Comparison of ENCODE assay signal across 13 cellular contexts in the genomic region with DNA sequence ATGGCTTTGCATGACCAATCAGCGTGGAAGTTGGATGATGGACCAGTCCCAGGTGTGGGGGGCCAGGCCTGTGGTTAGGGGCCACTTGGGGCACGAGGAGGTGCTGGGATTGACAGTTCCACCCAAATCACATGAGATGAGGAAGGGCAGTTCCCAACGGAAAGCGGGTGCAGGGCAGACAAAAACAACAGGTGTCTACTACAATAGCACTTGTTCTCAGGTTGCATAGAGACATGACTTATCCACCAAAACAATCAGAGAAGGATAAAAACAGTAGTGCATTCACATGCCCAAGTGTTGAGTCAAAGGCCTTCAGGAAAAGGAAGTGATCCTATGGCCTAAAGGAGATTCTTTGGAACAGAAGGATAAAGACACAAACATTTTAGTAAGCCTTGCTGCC. TPM values are rescaled to one million over a fixed set of nuclear protein-coding genes. Genes with fewer than 3 reads are reported as not detected.
DNase-seq lines count a peak whose midpoint lies in the region; ATAC-seq and TF ChIP-seq lines count a peak whose summit lies in the region.
"Had no signal": no experiment of that assay in that cellular context is flagged by ENCODE, and none has a peak within 500 bp of the region (broad histone marks: within the 10 kb centered on the region; RNA-seq: fewer than 3 reads in every experiment).

No MANE protein-coding gene starts in this region.

- no peak overlapping the region for H3K4me2 ChIP-seq in GM23338

- peak overlapping the region; percentile 32; the same call in 1 of the 2 replicates for H2AFZ ChIP-seq in GM23338

- ATAC-seq in GM23338 (no peak), Right ventricle myocardium inferior (no peak)
- ATAC-seq in CD4-positive, alpha-beta T cell (ENCODE audit: poor library complexity), result no peak

- no peaks in the 10 kb centered on the region for H4K20me1 ChIP-seq in GM23338 (replicated peaks; ENCODE audit: insufficient read depth)

- no peak for DNase-seq in GM23338 (ENCODE audit: low spot score)
- DNase-seq in NCI-H226, result peak; percentile 90
- peak; percentile 99 for DNase-seq in dermis blood vessel endothelial cell
- DNase-seq in activated CD4-positive, alpha-beta T cell treated with anti-CD3 and anti-CD28 coated beads for 4 hours, result no peak
- DNase-seq in CD4-positive, alpha-beta T cell, result no peak
- DNase-seq in cerebellar cortex (ENCODE audit: low spot score), result no peak
- no peak for DNase-seq in Right ventricle myocardium inferior (ENCODE audit: missing footprints)
- DNase-seq: heart right ventricle, NCI-H345, T-helper 2 cell had no signal

- CTCF ChIA-PET in CD4-positive, alpha-beta T cell (lab: Charles Lee), result no interaction called here

- H3K27me3 ChIP-seq in GM23338 (ENCODE audit: insufficient read depth), result no peaks in the 10 kb centered on the region
- no peaks in the 10 kb centered on the region for H3K27me3 ChIP-seq in CD4-positive, alpha-beta T cell (ENCODE audit: control insufficient read depth, insufficient read depth, low read length)
- H3K27me3 ChIP-seq: heart right ventricle had no signal

- H3K79me2 ChIP-seq in GM23338 (replicated peaks; ENCODE audit: insufficient read depth), result no peaks in the 10 kb centered on the region

- H3K36me3 ChIP-seq in GM23338 (ENCODE audit: insufficient read depth), result no peaks in the 10 kb centered on the region
- H3K36me3 ChIP-seq: HAP-1, heart right ventricle had no signal

- H3K27me3 Mint-ChIP-seq in GM23338 (ENCODE audit: insufficient read depth, low read depth, poor library complexity), result peaks cover 6% of the 10 kb centered on the region
- H3K27me3 Mint-ChIP-seq in nephron (ENCODE audit: low read depth), result no peaks in the 10 kb centered on the region
- H3K27me3 Mint-ChIP-seq in CD4-positive, alpha-beta T cell, result no peaks in the 10 kb centered on the region
- H3K27me3 Mint-ChIP-seq: stimulated activated naive CD8-positive, alpha-beta T cell treated with anti-CD3 and anti-CD28 coated beads, Interleukin-15, Interleukin-2, amounts not matched to agents 100 ng/mL and 50 ng/mL, for 24 hours had no signal

- H3K4me3 ChIP-seq in GM23338, result no peak overlapping the region
- H3K4me3 ChIP-seq: HAP-1, heart right ventricle had no signal

- H3K9me2 ChIP-seq in GM23338 (ENCODE audit: insufficient read depth), result no peaks in the 10 kb centered on the region

- no peaks in the 10 kb centered on the region for H3K9me3 Mint-ChIP-seq in GM23338
- no peaks in the 10 kb centered on the region for H3K9me3 Mint-ChIP-seq in nephron
- no peaks in the 10 kb centered on the region for H3K9me3 Mint-ChIP-seq in CD4-positive, alpha-beta T cell
- H3K9me3 Mint-ChIP-seq: stimulated activated naive CD8-positive, alpha-beta T cell treated with anti-CD3 and anti-CD28 coated beads, Interleukin-15, Interleukin-2, amounts not matched to agents 100 ng/mL and 50 ng/mL, for 24 hours had no signal

- POLR2A ChIA-PET in CD4-positive, alpha-beta T cell (lab: Charles Lee), result interaction anchor here (1.2 kb wide), 1 partner anchor 14 kb away, joined by 3 read pairs; a partner anchor contains a TSS

- peaks cover 7% of the 10 kb centered on the region; the same call in 1 of the 2 replicates for H3K4me1 ChIP-seq in GM23338 (ENCODE audit: insufficient read depth)
- H3K4me1 ChIP-seq: HAP-1 had no signal

- H3K4me3 Mint-ChIP-seq in GM23338 (no peak overlapping the region), nephron (no peak overlapping the region)
- H3K4me3 Mint-ChIP-seq in CD4-positive, alpha-beta T cell, result no peak overlapping the region
- H3K4me3 Mint-ChIP-seq: stimulated activated naive CD8-positive, alpha-beta T cell treated with anti-CD3 and anti-CD28 coated beads, Interleukin-15, Interleukin-2, amounts not matched to agents 100 ng/mL and 50 ng/mL, for 24 hours had no signal

- intact Hi-C loops in CD4-positive, alpha-beta T cell (cut with DNase I, micrococcal nuclease), result loop anchor here in 1 of 2 experiments (5.0 kb wide), 1 partner anchor 1326 kb away; no protein-coding TSS in a partner anchor
- intact Hi-C loops in Right ventricle myocardium inferior (cut with DNase I), result no loop called here

- H3K9me3 ChIP-seq in CD4-positive, alpha-beta T cell (ENCODE audit: control insufficient read depth, low read length), result no peaks in the 10 kb centered on the region
- H3K9me3 ChIP-seq: HAP-1, heart right ventricle had no signal

- H3K27ac Mint-ChIP-seq in GM23338, result no peak overlapping the region
- peak overlapping the region; percentile 12 to 60 (median 44) for H3K27ac Mint-ChIP-seq in nephron
- no peak overlapping the region for H3K27ac Mint-ChIP-seq in CD4-positive, alpha-beta T cell
- H3K27ac Mint-ChIP-seq: stimulated activated naive CD8-positive, alpha-beta T cell treated with anti-CD3 and anti-CD28 coated beads, Interleukin-15, Interleukin-2, amounts not matched to agents 100 ng/mL and 50 ng/mL, for 24 hours had no signal

- no peaks in the 10 kb centered on the region for H3K36me3 Mint-ChIP-seq in GM23338 (ENCODE audit: low read depth)
- H3K36me3 Mint-ChIP-seq in nephron (ENCODE audit: low read depth), result no peaks in the 10 kb centered on the region
- no peaks in the 10 kb centered on the region for H3K36me3 Mint-ChIP-seq in CD4-positive, alpha-beta T cell (ENCODE audit: low read depth)

- H3K4me1 Mint-ChIP-seq in GM23338 (peaks cover 8% of the 10 kb centered on the region), nephron (peaks cover 23% of the 10 kb centered on the region)
- H3K4me1 Mint-ChIP-seq in CD4-positive, alpha-beta T cell (ENCODE audit: low read depth), result no peaks in the 10 kb centered on the region

- no peaks in the 10 kb centered on the region for H3F3A ChIP-seq in GM23338 (replicated peaks; ENCODE audit: low read depth)

- TF ChIP-seq CTCF in GM23338 (conservative IDR thresholded peaks at IDR 0.05; ENCODE audit: low read depth in 2 of 2) (no peak), nephron (IDR thresholded peaks at IDR 0.05; ENCODE audit: unreplicated experiment in 3 of 3) (no peak)
- no peak for TF ChIP-seq CTCF in CD4-positive, alpha-beta T cell (IDR thresholded peaks at IDR 0.05)

- no peak overlapping the region for H3K27ac ChIP-seq in GM23338 (ENCODE audit: low read depth)
- no peak overlapping the region for H3K27ac ChIP-seq in CD4-positive, alpha-beta T cell (ENCODE audit: low read depth, low read length)

TF ChIP-seq in GM23338, 12 proteins besides CTCF, POLR2A, EP300 and RAD21 (continues in another document):
- no peak for TF ChIP-seq EZH2phosphoT487 (IDR thresholded peaks at IDR 0.05; ENCODE audit: unreplicated experiment)
- TF ChIP-seq, protein P1, sequence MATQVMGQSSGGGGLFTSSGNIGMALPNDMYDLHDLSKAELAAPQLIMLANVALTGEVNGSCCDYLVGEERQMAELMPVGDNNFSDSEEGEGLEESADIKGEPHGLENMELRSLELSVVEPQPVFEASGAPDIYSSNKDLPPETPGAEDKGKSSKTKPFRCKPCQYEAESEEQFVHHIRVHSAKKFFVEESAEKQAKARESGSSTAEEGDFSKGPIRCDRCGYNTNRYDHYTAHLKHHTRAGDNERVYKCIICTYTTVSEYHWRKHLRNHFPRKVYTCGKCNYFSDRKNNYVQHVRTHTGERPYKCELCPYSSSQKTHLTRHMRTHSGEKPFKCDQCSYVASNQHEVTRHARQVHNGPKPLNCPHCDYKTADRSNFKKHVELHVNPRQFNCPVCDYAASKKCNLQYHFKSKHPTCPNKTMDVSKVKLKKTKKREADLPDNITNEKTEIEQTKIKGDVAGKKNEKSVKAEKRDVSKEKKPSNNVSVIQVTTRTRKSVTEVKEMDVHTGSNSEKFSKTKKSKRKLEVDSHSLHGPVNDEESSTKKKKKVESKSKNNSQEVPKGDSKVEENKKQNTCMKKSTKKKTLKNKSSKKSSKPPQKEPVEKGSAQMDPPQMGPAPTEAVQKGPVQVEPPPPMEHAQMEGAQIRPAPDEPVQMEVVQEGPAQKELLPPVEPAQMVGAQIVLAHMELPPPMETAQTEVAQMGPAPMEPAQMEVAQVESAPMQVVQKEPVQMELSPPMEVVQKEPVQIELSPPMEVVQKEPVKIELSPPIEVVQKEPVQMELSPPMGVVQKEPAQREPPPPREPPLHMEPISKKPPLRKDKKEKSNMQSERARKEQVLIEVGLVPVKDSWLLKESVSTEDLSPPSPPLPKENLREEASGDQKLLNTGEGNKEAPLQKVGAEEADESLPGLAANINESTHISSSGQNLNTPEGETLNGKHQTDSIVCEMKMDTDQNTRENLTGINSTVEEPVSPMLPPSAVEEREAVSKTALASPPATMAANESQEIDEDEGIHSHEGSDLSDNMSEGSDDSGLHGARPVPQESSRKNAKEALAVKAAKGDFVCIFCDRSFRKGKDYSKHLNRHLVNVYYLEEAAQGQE (IDR thresholded peaks at IDR 0.05; ENCODE audit: unreplicated experiment), result no peak
- no peak for TF ChIP-seq ZNF114 (CRISPR knock-in tag; IDR thresholded peaks at IDR 0.05)
- no peak for TF ChIP-seq ZNF331 (CRISPR knock-in tag; IDR thresholded peaks at IDR 0.05; ENCODE audit: low read depth)

RNA-seq across cellular contexts. Expression of a gene that starts 14.6 kb away (rescaled TPM):
- total RNA-seq in GM23338 (2014; rRNA removed; shearing (Covaris generic)), result 39.2 and 41.4 TPM in 2 replicates
- polyA plus RNA-seq in GM23338 (2016; fragmentation: Nextera tagmentation; extraction: Ambion mirVana), result 36.4 and 40.5 TPM in 2 replicates
- total RNA-seq in dermis blood vessel endothelial cell (85.6 and 134 TPM in 2 replicates), Right ventricle myocardium inferior (34.0 TPM)
- 10 to 100 TPM; 21.0 to 24.2 TPM for total RNA-seq in CD4-positive, alpha-beta T cell

RNA-seq across cellular contexts. Expression of a gene that starts 32.7 kb away (rescaled TPM):
- 6.3 and 9.5 TPM in 2 replicates for total RNA-seq in GM23338 (2014; rRNA removed; shearing (Covaris generic))
- polyA plus RNA-seq in GM23338 (2016; fragmentation: Nextera tagmentation; extraction: Ambion mirVana), result 2.9 and 5.1 TPM in 2 replicates
- total RNA-seq in dermis blood vessel endothelial cell (126 and 252 TPM in 2 replicates), Right ventricle myocardium inferior (6.5 TPM)
- total RNA-seq in CD4-positive, alpha-beta T cell, result under 1 TPM in 1 of 2 experiments, not detected in 1; 0.11 TPM

Comparison
In these comparisons a context has a peak if more than half of its experiments do, and no peak if none do; other contexts are left out.
1. DNase-seq: peak in NCI-H226 (single experiment) and dermis blood vessel endothelial cell (single experiment); none in GM23338 (single experiment), activated CD4-positive, alpha-beta T cell treated with anti-CD3 and anti-CD28 coated beads for 4 hours (0 of 2), CD4-positive, alpha-beta T cell (0 of 10), cerebellar cortex (single experiment) and Right ventricle myocardium inferior (single experiment).
2. H3K27ac Mint-ChIP-seq: peak in nephron (3 of 3); none in GM23338 (single experiment) and CD4-positive, alpha-beta T cell (single experiment).
3. RNA of a gene that starts 32.7 kb away (total RNA-seq): 126 to 252 TPM in dermis blood vessel endothelial cell; 6.5 TPM in Right ventricle myocardium inferior (single experiment), 6.3 to 9.5 TPM in GM23338 and 0.11 TPM in CD4-positive, alpha-beta T cell; every median in the first group is over 10 times any median in the second.